Comparison of ENCODE assay signal across 8 cellular contexts in genomic region chr1:224116131-224116530, GRCh38. TPM values are rescaled to one million over a fixed set of nuclear protein-coding genes. Genes with fewer than 3 reads are reported as not detected.
DNase-seq lines count a peak whose midpoint lies in the region; ATAC-seq and TF ChIP-seq lines count a peak whose summit lies in the region.

No MANE protein-coding gene starts in this region.

- DNase-seq in D341Med (ENCODE audit: low spot score) = peak; percentile 49
- DNase-seq in NCI-H1048 (lab: John Stamatoyannopoulos, UW) = peak; percentile 77
- DNase-seq in SK-N-DZ (ENCODE audit: low spot score) = peak; percentile 40
- DNase-seq in epithelial cell of prostate (ENCODE audit: low read depth, low spot score) = peak; percentile 33
- no peak for DNase-seq in natural killer cell
- DNase-seq in stimulated activated CD4-positive, alpha-beta T cell treated with anti-CD3 and anti-CD28 coated beads, Interleukin-2, amount 100 ng/mL, for 48 hours = no peak
- no peak for DNase-seq in GM19240 (ENCODE audit: insufficient read length, low spot score)

- peak overlapping the region; percentile 73 for H3K4me3 Mint-ChIP-seq in natural killer cell

- peaks cover 0 to 3% of the 10 kb centered on the region in 2 donors for H3K27me3 Mint-ChIP-seq in natural killer cell (ENCODE audit: low read depth in 2 of 2)

- intact Hi-C loops in natural killer cell (cut with micrococcal nuclease) = loop anchor here (1.0 to 5.0 kb wide), 3 partner anchors 66 to 341 kb away; partner anchors contain the start of gene DEGS1

- ATAC-seq in GM21360 (IDR thresholded peaks at IDR 0.05; ENCODE audit: unreplicated experiment) = peak; percentile 33
- ATAC-seq in natural killer cell = peak in 2 of 3 donors; percentile 21 to 27

- peak; percentile 68 for TF ChIP-seq CTCF in natural killer cell (IDR thresholded peaks at IDR 0.05)

- peaks cover 29 to 38% of the 10 kb centered on the region in 2 donors for H3K4me1 Mint-ChIP-seq in natural killer cell

- peak overlapping the region; percentile 44 to 94 for H3K27ac Mint-ChIP-seq in natural killer cell

- no peaks in the 10 kb centered on the region for H3K9me3 Mint-ChIP-seq in natural killer cell

- no peak overlapping the region for H3K27ac ChIP-seq in epithelial cell of prostate

- H3K36me3 Mint-ChIP-seq in natural killer cell = no peaks in the 10 kb centered on the region

RNA-seq across cellular contexts. Expression of gene FBXO28, which starts 2.2 kb away (rescaled TPM):
- polyA plus RNA-seq in SK-N-DZ (2014; cell fraction: cytosol; rRNA removed) = 18.0 and 20.3 TPM in 2 replicates
- 13.9 and 26.4 TPM in 2 replicates for polyA plus RNA-seq in SK-N-DZ (2014; cell fraction: nucleus; rRNA removed)
- total RNA-seq in natural killer cell = 10 to 100 TPM; 26.2 to 28.4 (median 28.1) TPM

Comparison
In these comparisons a context has a peak if more than half of its experiments do, and no peak if none do; other contexts are left out.
1. DNase-seq: peak in D341Med (single experiment), NCI-H1048 (single experiment), SK-N-DZ (single experiment) and epithelial cell of prostate (single experiment); none in natural killer cell (single experiment), stimulated activated CD4-positive, alpha-beta T cell treated with anti-CD3 and anti-CD28 coated beads, Interleukin-2, amount 100 ng/mL, for 48 hours (0 of 2) and GM19240 (single experiment).